ENCODE assay signal across 13 cellular contexts in the genomic region with DNA sequence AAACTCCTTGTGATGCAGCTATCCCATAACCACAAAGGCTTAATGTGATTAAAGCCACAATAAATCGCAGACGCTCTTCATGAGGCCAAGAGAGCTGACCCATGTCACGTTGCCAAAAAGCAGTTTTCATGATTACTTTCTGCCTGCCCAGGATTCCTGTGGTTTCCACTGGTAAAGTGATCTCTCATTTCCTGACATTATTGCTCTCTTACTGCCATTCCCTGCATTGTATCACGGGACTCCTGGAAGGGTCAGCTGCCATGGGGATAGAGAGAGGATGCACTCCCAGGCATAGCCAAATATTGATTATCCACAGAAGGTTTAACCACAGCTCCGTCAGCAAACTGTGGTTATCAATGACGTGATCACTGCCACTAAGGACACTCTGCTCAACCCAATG.
DNase-seq lines count a peak whose midpoint lies in the region; ATAC-seq, FAIRE-seq and TF ChIP-seq lines count a peak whose summit lies in the region.
"Had no signal": no experiment of that assay in that cellular context is flagged by ENCODE, and none has a peak within 500 bp of the region (broad histone marks: within the 10 kb centered on the region; RNA-seq: fewer than 3 reads in every experiment).

No MANE protein-coding gene starts in this region.

- 31% methylated on average over 6 of the region's 6 CpGs for WGBS in prostate gland

- TF ChIP-seq POLR2A in prostate gland (IDR thresholded peaks at IDR 0.05) = no peak

- intact Hi-C loops in prostate gland (cut with DNase I) = loop anchor here (10.0 kb wide), 1 partner anchor 192 kb away; no protein-coding TSS in a partner anchor

- H3K4me1 ChIP-seq in prostate gland (replicated peaks) = no peaks in the 10 kb centered on the region

- TF ChIP-seq CTCF in epithelial cell of proximal tubule (conservative IDR thresholded peaks at IDR 0.05; ENCODE audit: low read depth, low read length) = no peak
- TF ChIP-seq CTCF in prostate gland (IDR thresholded peaks at IDR 0.05) = no peak
- no peak for TF ChIP-seq CTCF in endothelial cell (IDR thresholded peaks at IDR 0.05; ENCODE audit: unreplicated experiment)

- peaks cover 6% of the 10 kb centered on the region for H3K4me1 Mint-ChIP-seq in endothelial cell (ENCODE audit: unreplicated experiment)

- no peaks in the 10 kb centered on the region for H3K9me3 ChIP-seq in prostate gland
- H3K9me3 ChIP-seq: ovary had no signal

- no peaks in the 10 kb centered on the region for H3K27me3 ChIP-seq in prostate gland (replicated peaks; ENCODE audit: insufficient read depth)
- H3K27me3 ChIP-seq: ovary had no signal

- H3K4me3 ChIP-seq in epithelial cell of proximal tubule (ENCODE audit: low read depth, low read length) (no peak overlapping the region), prostate gland (no peak overlapping the region)
- H3K4me3 ChIP-seq: ovary had no signal

- H3K27ac Mint-ChIP-seq in endothelial cell (ENCODE audit: unreplicated experiment) = no peak overlapping the region
- H3K27ac Mint-ChIP-seq: activated naive CD4-positive, alpha-beta T cell treated with anti-CD3 and anti-CD28 coated beads, Interleukin-2, amount 10 ng/mL, durations not matched to agents 7 days and 5 days; type B pancreatic cell had no signal

- no peaks in the 10 kb centered on the region for H3K36me3 ChIP-seq in prostate gland
- H3K36me3 ChIP-seq: ovary had no signal

- H3K36me3 Mint-ChIP-seq in endothelial cell (ENCODE audit: low read depth, unreplicated experiment) = no peaks in the 10 kb centered on the region
- H3K36me3 Mint-ChIP-seq: activated naive CD4-positive, alpha-beta T cell treated with anti-CD3 and anti-CD28 coated beads, Interleukin-2, amount 10 ng/mL, durations not matched to agents 7 days and 5 days; type B pancreatic cell had no signal

- no peaks in the 10 kb centered on the region for H3K9me3 Mint-ChIP-seq in endothelial cell (ENCODE audit: unreplicated experiment)
- H3K9me3 Mint-ChIP-seq: activated naive CD4-positive, alpha-beta T cell treated with anti-CD3 and anti-CD28 coated beads, Interleukin-2, amount 10 ng/mL, durations not matched to agents 7 days and 5 days had no signal

- ATAC-seq in HG03159 (IDR thresholded peaks at IDR 0.05; ENCODE audit: unreplicated experiment) = no peak
- ATAC-seq: left colon had no signal

- peak; percentile 100 for FAIRE-seq in RCC 7860 (lab: Jason Lieb, UNC)

- H3K4me3 Mint-ChIP-seq in endothelial cell (ENCODE audit: unreplicated experiment) = no peak overlapping the region
- H3K4me3 Mint-ChIP-seq: activated naive CD4-positive, alpha-beta T cell treated with anti-CD3 and anti-CD28 coated beads, Interleukin-2, amount 10 ng/mL, durations not matched to agents 7 days and 5 days; type B pancreatic cell had no signal

- peaks cover 1% of the 10 kb centered on the region for H3K27me3 Mint-ChIP-seq in endothelial cell (ENCODE audit: unreplicated experiment)
- H3K27me3 Mint-ChIP-seq: type B pancreatic cell had no signal

- no peak overlapping the region for H3K27ac ChIP-seq in prostate gland
- H3K27ac ChIP-seq: ovary had no signal

- DNase-seq in GM04503 (ENCODE audit: low read depth) (peak; percentile 92), RCC 7860 (ENCODE audit: low spot score) (peak; percentile 98), epithelial cell of proximal tubule (ENCODE audit: low read depth) (peak; percentile 85), prostate gland (ENCODE audit: low spot score) (peak; percentile 35), mesenteric fat pad (ENCODE audit: low spot score) (no peak), NCI-H1694 treated with DMSO at 0.1 percent for 48 hours (lab: John Stamatoyannopoulos, UW) (no peak), endothelial cell (ENCODE audit: low spot score) (no peak)
- DNase-seq: activated naive CD4-positive, alpha-beta T cell treated with anti-CD3 and anti-CD28 coated beads, Interleukin-2, amount 10 ng/mL, durations not matched to agents 7 days and 5 days; left colon; NCI-H2107; ovary had no signal

Comparison
In these comparisons a context has a peak if more than half of its experiments do, and no peak if none do; other contexts are left out.
1. DNase-seq: peak in GM04503 (single experiment), RCC 7860 (single experiment), epithelial cell of proximal tubule (single experiment) and prostate gland (single experiment); none in mesenteric fat pad (single experiment), NCI-H1694 treated with DMSO at 0.1 percent for 48 hours (single experiment) and endothelial cell (single experiment).